In the genomic region with DNA sequence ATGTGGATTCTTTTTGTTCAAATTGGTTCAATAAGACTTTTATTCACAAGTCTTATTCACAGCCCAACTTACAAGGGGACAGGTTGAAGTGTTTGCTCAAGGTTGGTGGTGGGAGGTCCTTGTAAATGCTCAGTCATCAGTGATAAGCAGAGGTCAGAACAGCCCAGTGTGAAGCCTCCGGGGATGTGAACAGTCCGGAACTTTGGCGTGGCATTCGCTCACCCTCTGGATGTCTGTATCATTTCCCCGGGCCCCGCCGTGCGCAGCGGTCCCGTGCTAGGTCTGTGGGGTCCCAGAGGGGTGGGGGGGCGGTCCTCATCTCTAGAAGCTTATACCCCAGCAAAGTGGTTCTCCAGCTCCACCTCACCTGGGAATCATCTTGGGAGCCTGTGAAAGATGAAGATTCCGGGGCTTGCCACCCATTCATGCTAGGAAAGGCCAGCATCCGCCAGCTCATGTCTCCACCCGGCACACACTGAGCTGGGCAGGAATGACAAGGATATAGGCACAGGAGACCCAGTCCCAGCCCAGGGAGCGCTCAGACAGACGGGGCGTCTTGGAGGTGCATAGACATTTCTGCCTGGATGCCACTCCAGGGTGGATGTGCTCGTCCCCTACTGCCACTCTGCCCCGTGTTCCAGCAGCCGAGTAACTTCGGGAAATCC, we compare ENCODE assay signal across 14 cellular contexts.
DNase-seq lines count a peak whose midpoint lies in the region; ATAC-seq and TF ChIP-seq lines count a peak whose summit lies in the region.
"Had no signal": no experiment of that assay in that cellular context is flagged by ENCODE, and none has a peak within 500 bp of the region (broad histone marks: within the 10 kb centered on the region; RNA-seq: fewer than 3 reads in every experiment).

No MANE protein-coding gene starts in this region.

- H3K9me3 Mint-ChIP-seq in CD8-positive, alpha-beta T cell, result no peaks in the 10 kb centered on the region
- peaks cover 11% of the 10 kb centered on the region for H3K9me3 Mint-ChIP-seq in glutamatergic neuron (ENCODE audit: unreplicated experiment)

- peak overlapping the region; percentile 74 for H3K4me3 Mint-ChIP-seq in CD8-positive, alpha-beta T cell
- peak overlapping the region; percentile 39 for H3K4me3 Mint-ChIP-seq in glutamatergic neuron (ENCODE audit: unreplicated experiment)

- TF ChIP-seq CTCF in CD8-positive, alpha-beta T cell (IDR thresholded peaks at IDR 0.05), result no peak
- TF ChIP-seq CTCF in WI38 (IDR thresholded peaks at IDR 0.05; ENCODE audit: low read depth, low read length) (no peak), glutamatergic neuron (IDR thresholded peaks at IDR 0.05; ENCODE audit: partially characterized antibody, unreplicated experiment) (no peak), parathyroid adenoma (IDR thresholded peaks at IDR 0.05) (no peak), GM10266 (IDR thresholded peaks at IDR 0.05; ENCODE audit: control insufficient read depth, insufficient read depth, low read depth, missing control alignments) (no peak)

- peaks cover 10% of the 10 kb centered on the region for H3K36me3 Mint-ChIP-seq in CD8-positive, alpha-beta T cell
- peaks cover 25% of the 10 kb centered on the region for H3K36me3 Mint-ChIP-seq in glutamatergic neuron (ENCODE audit: unreplicated experiment)

- H3K27ac Mint-ChIP-seq in CD8-positive, alpha-beta T cell, result peak overlapping the region; percentile 27
- H3K27ac Mint-ChIP-seq in glutamatergic neuron (ENCODE audit: unreplicated experiment), result no peak overlapping the region

- no peak overlapping the region for H2AFZ ChIP-seq in parathyroid adenoma

- H3K4me1 ChIP-seq in CD8-positive, alpha-beta T cell (ENCODE audit: insufficient read depth, low read length), result peaks cover 9% of the 10 kb centered on the region
- no peaks in the 10 kb centered on the region for H3K4me1 ChIP-seq in parathyroid adenoma
- H3K4me1 ChIP-seq: BLaER1 had no signal

- DNase-seq in CD8-positive, alpha-beta T cell, result no peak
- DNase-seq in glutamatergic neuron (no peak), NCI-H1417 (lab: John Stamatoyannopoulos, UW) (no peak), GM10266 (ENCODE audit: extremely low spot score) (no peak), glomerular visceral epithelial cell (ENCODE audit: extremely low spot score) (no peak)
- DNase-seq: GDM1, MM.1S, NCI-H510A, T-helper 9 cell had no signal

- no peak overlapping the region for H3K4me3 ChIP-seq in CD8-positive, alpha-beta T cell (ENCODE audit: low read depth, low read length)
- H3K4me3 ChIP-seq in WI38 (ENCODE audit: low read depth, low read length) (peak overlapping the region; percentile 53), parathyroid adenoma (ENCODE audit: low read depth, low read length) (no peak overlapping the region)
- H3K4me3 ChIP-seq: BLaER1 had no signal

- no peak for ATAC-seq in CD8-positive, alpha-beta T cell
- ATAC-seq in HG03432 (IDR thresholded peaks at IDR 0.05; ENCODE audit: unreplicated experiment), result no peak

- no peak overlapping the region for H3K27ac ChIP-seq in CD8-positive, alpha-beta T cell (ENCODE audit: low read depth, low read length)
- no peak overlapping the region for H3K27ac ChIP-seq in parathyroid adenoma
- H3K27ac ChIP-seq: BLaER1, epithelial cell of prostate had no signal

- intact Hi-C loops in CD8-positive, alpha-beta T cell (cut with DNase I, micrococcal nuclease), result no loop called here

- H3K9me3 ChIP-seq in CD8-positive, alpha-beta T cell (ENCODE audit: low read length), result no peaks in the 10 kb centered on the region
- H3K9me3 ChIP-seq in parathyroid adenoma (ENCODE audit: control insufficient read depth, low read length), result no peaks in the 10 kb centered on the region

- no peaks in the 10 kb centered on the region for H3K27me3 ChIP-seq in CD8-positive, alpha-beta T cell (ENCODE audit: insufficient read depth, low read length)
- no peaks in the 10 kb centered on the region for H3K27me3 ChIP-seq in parathyroid adenoma (ENCODE audit: control insufficient read depth, insufficient read depth, low read length)
- H3K27me3 ChIP-seq: BLaER1 had no signal

- no peaks in the 10 kb centered on the region for H3K27me3 Mint-ChIP-seq in CD8-positive, alpha-beta T cell (ENCODE audit: low read depth)
- peaks cover 4% of the 10 kb centered on the region for H3K27me3 Mint-ChIP-seq in glutamatergic neuron (ENCODE audit: unreplicated experiment)

- peaks cover 53% of the 10 kb centered on the region for H3K4me1 Mint-ChIP-seq in CD8-positive, alpha-beta T cell (ENCODE audit: low read depth)
- H3K4me1 Mint-ChIP-seq in glutamatergic neuron (ENCODE audit: low read depth, unreplicated experiment), result peaks cover 33% of the 10 kb centered on the region

- H3K4me2 ChIP-seq in parathyroid adenoma (ENCODE audit: low read length), result peak overlapping the region; percentile 75
- H3K4me2 ChIP-seq: BLaER1 had no signal

- CTCF ChIA-PET in CD8-positive, alpha-beta T cell (lab: Charles Lee), result no interaction called here

- POLR2A ChIA-PET in CD8-positive, alpha-beta T cell (lab: Charles Lee), result no interaction called here

- no peak overlapping the region for H3K9ac ChIP-seq in parathyroid adenoma
- H3K9ac ChIP-seq: BLaER1 had no signal

- H3K36me3 ChIP-seq in CD8-positive, alpha-beta T cell (ENCODE audit: insufficient read depth, low read length), result no peaks in the 10 kb centered on the region
- H3K36me3 ChIP-seq in parathyroid adenoma (ENCODE audit: control insufficient read depth, insufficient read depth, low read length), result no peaks in the 10 kb centered on the region

- no peaks in the 10 kb centered on the region for H3K79me2 ChIP-seq in parathyroid adenoma
